11 cellular contexts compared by ENCODE assay signal in the genomic region with DNA sequence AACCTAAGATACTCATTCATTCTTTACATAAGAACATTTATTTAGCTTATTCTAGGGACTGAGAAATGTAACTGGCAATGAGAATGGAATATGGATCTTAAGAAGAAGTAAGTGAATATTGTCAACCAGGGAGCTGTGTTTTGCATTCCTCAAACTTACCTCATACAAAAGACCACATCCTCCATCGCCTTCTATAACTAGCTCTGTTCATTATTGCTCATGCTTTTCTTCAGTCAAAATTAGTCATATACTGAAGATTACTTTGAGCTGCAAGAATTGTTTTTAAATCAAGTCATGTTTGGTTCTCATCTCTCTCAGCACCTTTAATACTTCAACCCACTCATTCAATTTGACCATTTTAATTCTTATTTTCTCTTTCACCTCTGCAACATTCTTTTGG.
DNase-seq lines count a peak whose midpoint lies in the region; ATAC-seq lines count a peak whose summit lies in the region.
"Had no signal": no experiment of that assay in that cellular context is flagged by ENCODE, and none has a peak within 500 bp of the region (broad histone marks: within the 10 kb centered on the region; RNA-seq: fewer than 3 reads in every experiment).

No MANE protein-coding gene starts in this region.

- H3K27ac ChIP-seq in epithelial cell of prostate: peak overlapping the region; percentile 83

- DNase-seq in A172 (ENCODE audit: low spot score) (peak; percentile 50), RKO (ENCODE audit: low spot score) (peak; percentile 89), epithelial cell of prostate (ENCODE audit: low read depth, low spot score) (no peak), KBM-7 (no peak), NCI-H510A (lab: John Stamatoyannopoulos, UW) (no peak), activated gamma-delta T cell (lab: John Stamatoyannopoulos, UW) (no peak)
- DNase-seq: CD8-positive, alpha-beta T cell; NCI-H1694 treated with DMSO at 0.1 percent for 48 hours; stimulated activated CD4-positive, alpha-beta T cell treated with anti-CD3 and anti-CD28 coated beads, Interleukin-15, amount 100 ng/mL, for 24 hours had no signal

- ATAC-seq in GM18498 (IDR thresholded peaks at IDR 0.05; ENCODE audit: unreplicated experiment) (peak; percentile 47), GM18868 (IDR thresholded peaks at IDR 0.05; ENCODE audit: unreplicated experiment) (no peak)
- ATAC-seq: CD8-positive, alpha-beta T cell had no signal

- in situ Hi-C loops in KBM-7 (cut with MboI; ENCODE audit: low pct_unique_long_range_greater_than_20kb, low sequenced_read_pairs): no loop called here

Comparison
In these comparisons a context has a peak if more than half of its experiments do, and no peak if none do; other contexts are left out.
1. DNase-seq: peak in A172 (single experiment) and RKO (single experiment); none in epithelial cell of prostate (single experiment), KBM-7 (single experiment), NCI-H510A (single experiment) and activated gamma-delta T cell (single experiment).